In the genomic region with DNA sequence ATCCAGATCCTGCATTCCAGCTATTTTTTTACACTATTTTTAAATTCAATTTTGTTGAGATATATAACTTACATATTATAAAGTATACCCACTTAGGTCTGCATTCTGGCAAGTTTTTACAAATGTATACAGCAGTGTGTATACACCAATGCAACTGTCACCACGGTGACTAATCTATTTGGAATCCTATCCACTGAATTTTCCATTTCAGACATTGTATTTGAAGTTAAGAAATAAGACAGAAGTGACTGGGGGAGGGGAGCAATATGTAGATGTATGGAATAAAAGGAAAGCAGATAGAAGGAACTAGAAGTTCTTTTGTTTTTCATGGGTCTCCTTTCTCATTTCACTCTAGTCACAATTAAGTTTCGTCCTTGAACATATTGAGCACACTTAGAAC, we compare ENCODE assay signal across 19 cellular contexts.
"Had no signal": no experiment of that assay in that cellular context is flagged by ENCODE, and none has a peak within 500 bp of the region (broad histone marks: within the 10 kb centered on the region; RNA-seq: fewer than 3 reads in every experiment).

No MANE protein-coding gene starts in this region.

- H2AFZ ChIP-seq: hepatocyte had no signal

- H3K27me3 ChIP-seq: gastroesophageal sphincter, hepatocyte, right lobe of liver, transverse colon had no signal

- H3K36me3 ChIP-seq: gastroesophageal sphincter, prostate gland, right lobe of liver, transverse colon had no signal

- DNase-seq: activated B cell treated with CpG ODN at 0.5 μM for 24 hours; activated CD4-positive, alpha-beta T cell treated with anti-CD3 and anti-CD28 coated beads, Interleukin-2, amount 10 ng/mL, durations not matched to agents 24 days and 14 days; activated CD8-positive, alpha-beta memory T cell treated with anti-CD3 and anti-CD28 coated beads, Interleukin-2, amount 50 U/mL, for 4 hours; activated CD8-positive, alpha-beta T cell treated with anti-CD3 and anti-CD28 coated beads, Interleukin-2, amount 10 ng/mL, durations not matched to agents 7 days and 5 days; activated gamma-delta T cell; activated T-cell treated with anti-CD3 and anti-CD28 coated beads, Interleukin-2, amount 50 U/mL, for 72 hours; amniotic stem cell; dermis blood vessel endothelial cell; effector memory CD8-positive, alpha-beta T cell; kidney glomerular epithelial cell; right lobe of liver; stimulated activated naive CD8-positive, alpha-beta T cell treated with anti-CD3 and anti-CD28 coated beads, Interleukin-15, Interleukin-2, amounts not matched to agents 100 U/mL and 50 U/mL, for 24 hours; transverse colon had no signal

- ATAC-seq: activated CD8-positive, alpha-beta T cell treated with anti-CD3 and anti-CD28 coated beads, Interleukin-2, amount 10 ng/mL, durations not matched to agents 7 days and 5 days; activated naive CD4-positive, alpha-beta T cell treated with anti-CD3 and anti-CD28 coated beads, Interleukin-2, amount 50 U/mL, for 72 hours; activated T-cell treated with anti-CD3 and anti-CD28 coated beads, Interleukin-2, amount 50 U/mL, for 72 hours; effector memory CD8-positive, alpha-beta T cell; gastroesophageal sphincter; right lobe of liver; stimulated activated naive CD8-positive, alpha-beta T cell treated with anti-CD3 and anti-CD28 coated beads, Interleukin-15, Interleukin-2, amounts not matched to agents 100 U/mL and 50 U/mL, for 24 hours had no signal

- H3K4me2 ChIP-seq: hepatocyte had no signal

- H3K9me3 ChIP-seq: gastroesophageal sphincter, prostate gland, right lobe of liver, transverse colon had no signal

- H3K4me1 ChIP-seq: prostate gland, right lobe of liver, transverse colon had no signal

- H3K27ac ChIP-seq: epithelial cell of prostate, gastroesophageal sphincter, hepatocyte, prostate gland, right lobe of liver, transverse colon had no signal

- H3K4me3 ChIP-seq: gastroesophageal sphincter, hepatocyte, prostate gland, right lobe of liver, smooth muscle cell, transverse colon had no signal
